In the genomic region with DNA sequence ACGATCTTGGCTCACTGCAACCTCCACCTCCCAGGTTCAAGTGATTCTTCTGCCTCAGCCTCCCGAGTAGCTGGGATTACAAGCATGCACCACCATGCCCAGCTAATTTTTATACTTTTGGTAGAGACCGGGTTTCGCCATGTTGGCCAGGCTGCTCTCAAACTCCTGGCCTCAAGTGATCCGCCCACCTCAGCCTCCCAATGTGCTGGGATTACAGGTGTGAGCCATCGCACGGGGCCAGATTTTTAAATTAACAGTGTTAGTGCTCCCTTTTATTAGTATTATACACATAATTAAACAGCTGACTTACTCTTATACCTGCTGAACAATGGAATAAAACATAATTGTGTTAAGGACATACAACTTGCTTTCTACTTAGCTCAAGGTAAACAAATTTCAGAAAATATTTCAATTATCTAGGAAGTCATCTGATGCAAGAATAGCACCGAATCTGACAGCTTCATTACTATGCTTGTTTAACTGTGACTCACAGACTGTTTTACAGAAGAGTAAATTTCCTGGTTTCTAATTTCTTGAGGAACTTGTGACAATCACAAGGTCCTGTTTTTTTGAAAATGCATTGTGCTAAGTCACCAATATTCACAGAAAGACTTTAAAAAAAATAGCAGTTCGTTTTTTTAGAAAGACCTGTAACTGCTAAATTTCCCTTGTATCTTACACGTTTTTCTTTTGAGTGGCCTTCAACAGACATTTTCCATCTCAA, we compare ENCODE assay signal across 8 cellular contexts. TPM values are rescaled to one million over a fixed set of nuclear protein-coding genes. Genes with fewer than 3 reads are reported as not detected.
A peak's percentile ranks its signal among the peaks of the same experiment; 100 is the strongest.
DNase-seq lines count a peak whose midpoint lies in the region; ATAC-seq and TF ChIP-seq lines count a peak whose summit lies in the region.

No MANE protein-coding gene starts in this region.

- H3K4me1 ChIP-seq in thyroid gland: peaks cover 29 to 34% of the 10 kb centered on the region in 2 donors

- H3K9me3 ChIP-seq in thyroid gland: no peaks in the 10 kb centered on the region

- no peak overlapping the region for H3K4me3 ChIP-seq in thyroid gland (replicated peaks in 1 of 3)

- H3K36me3 ChIP-seq in thyroid gland: no peaks in the 10 kb centered on the region

- 73 to 75% methylated on average over 10 of the region's 10 CpGs for WGBS in thyroid gland, 2 donors

- ATAC-seq in GM21529 (IDR thresholded peaks at IDR 0.05; ENCODE audit: unreplicated experiment): no peak

- DNase-seq in NOMO-1 treated with DMSO at 0.1 percent for 48 hours (lab: John Stamatoyannopoulos, UW; ENCODE audit: unreplicated experiment) (peak; percentile 23), NOMO-1 treated with dmso at 0.1 percent for 144 hours (lab: John Stamatoyannopoulos, UW; ENCODE audit: unreplicated experiment) (no peak), iris pigment epithelial cell (ENCODE audit: low read depth) (peak; percentile 83), thyroid gland (no peak), NCI-H345 treated with DMSO at 0.1 percent for 48 hours (lab: John Stamatoyannopoulos, UW; ENCODE audit: unreplicated experiment) (no peak), islet precursor cell (no peak)

- H3K27me3 ChIP-seq in thyroid gland: no peaks in the 10 kb centered on the region

- intact Hi-C loops in thyroid gland (cut with DNase I): no loop called here

- no peak for TF ChIP-seq CTCF in VCaP (conservative IDR thresholded peaks at IDR 0.05)
- no peak for TF ChIP-seq CTCF in thyroid gland (IDR thresholded peaks at IDR 0.05)

- H3K27ac ChIP-seq in VCaP (peak overlapping the region; percentile 74), thyroid gland (peak overlapping the region; percentile 28 to 89 (median 77))

- no peak for TF ChIP-seq POLR2A in thyroid gland (IDR thresholded peaks at IDR 0.05)

RNA-seq across cellular contexts. Expression of gene SPIRE1, which starts 51.2 kb away (rescaled TPM):
- 10 to 100 TPM; 25.3 to 39.5 (median 30.6) TPM for total RNA-seq in thyroid gland

Comparison
In these comparisons a context has a peak if more than half of its experiments do, and no peak if none do; other contexts are left out.
1. DNase-seq: peak in NOMO-1 treated with DMSO at 0.1 percent for 48 hours (single experiment) and iris pigment epithelial cell (single experiment); none in NOMO-1 treated with dmso at 0.1 percent for 144 hours (single experiment), thyroid gland (0 of 2), NCI-H345 treated with DMSO at 0.1 percent for 48 hours (single experiment) and islet precursor cell (single experiment).